20 cellular contexts compared by ENCODE assay signal in the genomic region with DNA sequence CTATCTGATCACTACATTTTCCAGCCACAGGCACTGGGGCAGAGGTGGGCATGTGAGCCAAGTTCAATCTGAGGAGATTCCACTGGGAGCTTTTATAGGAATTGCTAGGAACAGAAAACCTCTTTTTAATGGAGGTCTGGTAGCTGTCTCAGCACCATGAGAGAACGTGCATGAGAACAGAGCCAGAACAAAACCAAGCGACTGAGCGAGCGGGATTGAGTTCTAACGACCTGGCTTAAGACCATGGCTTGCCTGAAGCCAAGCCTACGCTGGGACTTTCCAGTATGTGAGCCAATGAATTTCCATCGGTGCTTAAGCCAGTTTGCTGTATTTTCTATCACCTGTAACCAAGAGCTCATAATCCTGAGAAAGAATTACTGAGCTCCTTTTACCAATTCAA.
"Had no signal": no experiment of that assay in that cellular context is flagged by ENCODE, and none has a peak within 500 bp of the region (broad histone marks: within the 10 kb centered on the region; RNA-seq: fewer than 3 reads in every experiment).

No MANE protein-coding gene starts in this region.

- DNase-seq: effector memory CD8-positive, alpha-beta T cell; glutamatergic neuron; kidney; left cardiac atrium; mammary epithelial cell; midbrain; occipital lobe; pancreas; stimulated activated CD4-positive, alpha-beta T cell treated with anti-CD3 and anti-CD28 coated beads, Interleukin-4, amount 100 ng/mL, for 1 hour; stimulated activated CD8-positive, alpha-beta memory T cell treated with anti-CD3 and anti-CD28 coated beads, Interleukin-4, amount 100 ng/mL, for 48 hours; stimulated activated naive CD8-positive, alpha-beta T cell treated with anti-CD3 and anti-CD28 coated beads, Interleukin-15, Interleukin-2, amounts not matched to agents 100 U/mL and 50 U/mL, for 24 hours had no signal

- H3K27me3 ChIP-seq: esophagus muscularis mucosa, gastroesophageal sphincter, hepatocyte, neural progenitor cell, pancreas, suprapubic skin, thyroid gland had no signal

- H2AFZ ChIP-seq: hepatocyte, neural progenitor cell had no signal

- ATAC-seq: effector memory CD8-positive, alpha-beta T cell; gastroesophageal sphincter; natural killer cell treated with Interleukin-12 subunit alpha and Interleukin-12 subunit beta and Interleukin-15 and Interleukin-18, amount 100 ng/mL, for 72 hours; stimulated activated effector memory CD8-positive, alpha-beta T cell treated with anti-CD3 and anti-CD28 coated beads, Interleukin-12 subunit alpha, Interleukin-12 subunit beta, amount 100 ng/mL, for 72 hours; stimulated activated naive CD8-positive, alpha-beta T cell treated with anti-CD3 and anti-CD28 coated beads, Interleukin-15, Interleukin-2, amounts not matched to agents 100 U/mL and 50 U/mL, for 24 hours had no signal

- H3K9me3 ChIP-seq: esophagus muscularis mucosa, gastroesophageal sphincter, pancreas, suprapubic skin, thyroid gland had no signal

- H3K4me2 ChIP-seq: hepatocyte, neural progenitor cell had no signal

- H3K36me3 ChIP-seq: esophagus muscularis mucosa, gastroesophageal sphincter, neural progenitor cell, pancreas, suprapubic skin, thyroid gland had no signal

- H3K9ac ChIP-seq: neural progenitor cell had no signal

- H3K4me3 ChIP-seq: esophagus muscularis mucosa, gastroesophageal sphincter, hepatocyte, neural progenitor cell, pancreas, suprapubic skin, thyroid gland had no signal

- H3K27ac ChIP-seq: epithelial cell of prostate, esophagus muscularis mucosa, gastroesophageal sphincter, hepatocyte, neural progenitor cell, pancreas, suprapubic skin, thyroid gland had no signal
